In genomic region chr6:149300563-149300962, GRCh38 we compare ENCODE assay signal across 18 cellular contexts.
"Had no signal": no experiment of that assay in that cellular context is flagged by ENCODE, and none has a peak within 500 bp of the region (broad histone marks: within the 10 kb centered on the region; RNA-seq: fewer than 3 reads in every experiment).

No MANE protein-coding gene starts in this region.

- FAIRE-seq: small intestine, urothelium cell line had no signal

- DNase-seq: occipital lobe; ovary; posterior cingulate gyrus; psoas muscle; right cardiac atrium; right lobe of liver; sigmoid colon; small intestine; stimulated activated CD4-positive, alpha-beta T cell treated with anti-CD3 and anti-CD28 coated beads, Interleukin-15, amount 100 ng/mL, for 24 hours; stimulated activated CD4-positive, alpha-beta T cell treated with anti-CD3 and anti-CD28 coated beads, Interleukin-2, amount 100 ng/mL, for 24 hours; stimulated activated CD4-positive, alpha-beta T cell treated with anti-CD3 and anti-CD28 coated beads, Interleukin-2, amount 100 ng/mL, for 48 hours; stimulated activated CD4-positive, alpha-beta T cell treated with anti-CD3 and anti-CD28 coated beads, Interleukin-4, amount 100 ng/mL, for 24 hours; stimulated activated naive B cell treated with anti-CD40 and anti-IgM and Interleukin-4, amounts not matched to agents 10 μg/mL and 1 μg/mL and 100 μg/mL, for 72 hours; stimulated activated naive CD4-positive, alpha-beta T cell treated with Interleukin-2 at 50 U/mL for 16 hours; stomach; thyroid gland; upper lobe of left lung had no signal
